ENCODE assay signal across 22 cellular contexts in genomic region chr20:34951652-34952051, GRCh38. TPM values are rescaled to one million over a fixed set of nuclear protein-coding genes. Genes with fewer than 3 reads are reported as not detected.
DNase-seq lines count a peak whose midpoint lies in the region; ATAC-seq and TF ChIP-seq lines count a peak whose summit lies in the region.
"Had no signal": no experiment of that assay in that cellular context is flagged by ENCODE, and none has a peak within 500 bp of the region (broad histone marks: within the 10 kb centered on the region; RNA-seq: fewer than 3 reads in every experiment).

No MANE protein-coding gene starts in this region.

- H3K36me3 ChIP-seq in heart right ventricle (peaks cover 0 to 42% (median 0%) of the 10 kb centered on the region in 9 donors), transverse colon (peaks cover 0 to 10% (median 0%) of the 10 kb centered on the region in 4 donors), ascending aorta (peaks cover 0 to 4% of the 10 kb centered on the region in 2 donors)

- no peak for ATAC-seq in heart right ventricle
- ATAC-seq: natural killer cell; stimulated activated naive B cell treated with anti-CD40 and anti-IgM and Interleukin-4, amounts not matched to agents 10 μg/mL and 1 μg/mL and 100 μg/mL, for 72 hours had no signal

- H3K36me3 Mint-ChIP-seq in activated naive CD4-positive, alpha-beta T cell treated with anti-CD3 and anti-CD28 coated beads, Interleukin-2, amount 50 U/mL, for 24 hours: peaks cover 4% of the 10 kb centered on the region
- H3K36me3 Mint-ChIP-seq: natural killer cell had no signal

- H3K9me3 ChIP-seq in heart right ventricle (no peaks in the 10 kb centered on the region), transverse colon (no peaks in the 10 kb centered on the region), ascending aorta (no peaks in the 10 kb centered on the region)
- H3K9me3 ChIP-seq: tibial nerve had no signal

- TF ChIP-seq POLR2A in transverse colon (IDR thresholded peaks at IDR 0.05): no peak

- H3K27me3 ChIP-seq in heart right ventricle: no peaks in the 10 kb centered on the region
- H3K27me3 ChIP-seq in transverse colon: no peaks in the 10 kb centered on the region
- H3K27me3 ChIP-seq in ascending aorta: no peaks in the 10 kb centered on the region
- H3K27me3 ChIP-seq: tibial nerve had no signal

- intact Hi-C loops in heart right ventricle (cut with DNase I) (no loop called here), transverse colon (cut with DNase I; ENCODE audit: low total_unique reads) (no loop called here), ascending aorta (cut with DNase I) (no loop called here)

- H3K27me3 Mint-ChIP-seq in activated naive CD4-positive, alpha-beta T cell treated with anti-CD3 and anti-CD28 coated beads, Interleukin-2, amount 50 U/mL, for 24 hours: no peaks in the 10 kb centered on the region
- H3K27me3 Mint-ChIP-seq: stimulated activated naive B cell treated with anti-CD40 and anti-IgM and Interleukin-4, amounts not matched to agents 10 μg/mL and 1 μg/mL and 100 μg/mL, for 72 hours had no signal

- TF ChIP-seq CTCF in heart right ventricle (IDR thresholded peaks at IDR 0.05) (no peak), transverse colon (IDR thresholded peaks at IDR 0.05) (no peak), ascending aorta (IDR thresholded peaks at IDR 0.05) (no peak)

- H3K4me1 ChIP-seq in heart right ventricle (peaks cover 0 to 46% (median 23%) of the 10 kb centered on the region in 9 donors), transverse colon (peaks cover 11 to 53% (median 28%) of the 10 kb centered on the region in 4 donors), ascending aorta (peaks cover 4 to 5% of the 10 kb centered on the region in 2 donors)

- H3K27ac Mint-ChIP-seq in activated naive CD4-positive, alpha-beta T cell treated with anti-CD3 and anti-CD28 coated beads, Interleukin-2, amount 50 U/mL, for 24 hours: peak overlapping the region; percentile 8
- H3K27ac Mint-ChIP-seq: activated naive CD4-positive, alpha-beta T cell treated with anti-CD3 and anti-CD28 coated beads for 36 hours; natural killer cell; stimulated activated naive B cell treated with anti-CD40 and anti-IgM and Interleukin-4, amounts not matched to agents 10 μg/mL and 1 μg/mL and 100 μg/mL, for 72 hours had no signal

- no peak for DNase-seq in activated naive CD4-positive, alpha-beta T cell (lab: John Stamatoyannopoulos, UW)
- peak; percentile 87 for DNase-seq in RPMI8226
- DNase-seq in heart right ventricle: peak; percentile 27 to 39
- DNase-seq in transverse colon: peak; percentile 30
- no peak for DNase-seq in ascending aorta (ENCODE audit: low spot score in 2 of 2)
- DNase-seq in NCI-H774 (lab: John Stamatoyannopoulos, UW): no peak
- no peak for DNase-seq in AG08396 (ENCODE audit: low spot score)
- DNase-seq: activated CD4-positive, alpha-beta T cell treated with anti-CD3 and anti-CD28 coated beads, Interleukin-2, amount 50 U/mL, for 1 hour; activated naive CD4-positive, alpha-beta T cell treated with anti-CD3 and anti-CD28 coated beads for 36 hours; C1 segment of cervical spinal cord; dermis blood vessel endothelial cell; erythroblast; glutamatergic neuron; GOT3; natural killer cell; NCI-H1105 treated with DMSO at 0.1 percent for 48 hours; NCI-H226; stimulated activated CD4-positive, alpha-beta T cell treated with anti-CD3 and anti-CD28 coated beads, Interleukin-12 subunit alpha, Interleukin-12 subunit beta, amount 100 ng/mL, for 4 hours; stimulated activated naive B cell treated with anti-CD40 and anti-IgM and Interleukin-4, amounts not matched to agents 10 μg/mL and 1 μg/mL and 100 μg/mL, for 72 hours had no signal

- no peaks in the 10 kb centered on the region for H3K9me3 Mint-ChIP-seq in activated naive CD4-positive, alpha-beta T cell treated with anti-CD3 and anti-CD28 coated beads, Interleukin-2, amount 50 U/mL, for 24 hours
- H3K9me3 Mint-ChIP-seq: activated naive CD4-positive, alpha-beta T cell treated with anti-CD3 and anti-CD28 coated beads for 36 hours; natural killer cell; stimulated activated naive B cell treated with anti-CD40 and anti-IgM and Interleukin-4, amounts not matched to agents 10 μg/mL and 1 μg/mL and 100 μg/mL, for 72 hours had no signal

- no peak for TF ChIP-seq EP300 in transverse colon (IDR thresholded peaks at IDR 0.05; ENCODE audit: low read depth)

- H3K4me3 Mint-ChIP-seq in activated naive CD4-positive, alpha-beta T cell treated with anti-CD3 and anti-CD28 coated beads, Interleukin-2, amount 50 U/mL, for 24 hours: no peak overlapping the region
- H3K4me3 Mint-ChIP-seq: activated naive CD4-positive, alpha-beta T cell treated with anti-CD3 and anti-CD28 coated beads for 36 hours; natural killer cell; stimulated activated naive B cell treated with anti-CD40 and anti-IgM and Interleukin-4, amounts not matched to agents 10 μg/mL and 1 μg/mL and 100 μg/mL, for 72 hours had no signal

- WGBS in heart right ventricle, 2 donors: 58 to 65% methylated on average over 8 of the region's 8 CpGs
- WGBS in transverse colon (ENCODE audit: low coverage in 1 of 2), 2 donors: 84% methylated on average over 8 of the region's 8 CpGs; no CpG with 5 or more reads in 1 of the 2 donors

- in situ Hi-C loops in transverse colon (cut with MboI; ENCODE audit: low pct_ligation_motif_present in 1 of 4, low pct_unique_long_range_greater_than_20kb in 1 of 4, low sequenced_read_pairs in 3 of 4): no loop called here

- peak overlapping the region in 6 of 10 donors; percentile 40 to 96 (median 64) for H3K27ac ChIP-seq in heart right ventricle
- H3K27ac ChIP-seq in transverse colon: peak overlapping the region; percentile 27 to 55 (median 44)
- H3K27ac ChIP-seq in ascending aorta: no peak overlapping the region
- H3K27ac ChIP-seq: tibial nerve had no signal

- peaks cover 30% of the 10 kb centered on the region for H3K4me1 Mint-ChIP-seq in activated naive CD4-positive, alpha-beta T cell treated with anti-CD3 and anti-CD28 coated beads, Interleukin-2, amount 50 U/mL, for 24 hours

- H3K4me3 ChIP-seq in heart right ventricle (no peak overlapping the region), transverse colon (no peak overlapping the region), ascending aorta (no peak overlapping the region)
- H3K4me3 ChIP-seq: tibial nerve had no signal

RNA-seq across cellular contexts. Expression of gene GSS, which starts 4.0 kb away (rescaled TPM):
- 10 to 100 TPM; 20.0 to 33.2 (median 24.7) TPM for total RNA-seq in heart right ventricle
- 10 to 100 TPM; 30.6 to 60.4 TPM for polyA plus RNA-seq in heart right ventricle
- total RNA-seq in transverse colon: 100 to 1,000 TPM; 125 to 364 (median 129) TPM
- total RNA-seq in ascending aorta: 40.7 TPM

RNA-seq across cellular contexts. Expression of gene MYH7B, which starts 4.0 kb away (rescaled TPM):
- total RNA-seq in heart right ventricle (100 to 1,000 TPM; 117 to 318 (median 182) TPM), transverse colon (under 1 TPM; 0.20 to 0.75 (median 0.52) TPM), ascending aorta (4.7 TPM)
- 100 to 1,000 TPM in 1 of 2 donors, 10 to 100 TPM in 1; 22.1 to 962 TPM for polyA plus RNA-seq in heart right ventricle
- total RNA-seq: A172 had no signal

Comparison
In these comparisons a context has a peak if more than half of its experiments do, and no peak if none do; other contexts are left out.
1. DNase-seq: peak in RPMI8226 (single experiment), heart right ventricle (2 of 2) and transverse colon (single experiment); none in activated naive CD4-positive, alpha-beta T cell (0 of 4), ascending aorta (0 of 2), NCI-H774 (single experiment) and AG08396 (single experiment).
2. H3K27ac ChIP-seq: peak in heart right ventricle (6 of 10) and transverse colon (4 of 4); none in ascending aorta (0 of 2).
3. RNA of gene MYH7B, which starts 4.0 kb away (total RNA-seq): 117 to 318 TPM in heart right ventricle; 4.7 TPM in ascending aorta (single experiment) and 0.20 to 0.75 TPM in transverse colon; every median in the first group is over 10 times any median in the second.